ENCODE assay signal across 15 cellular contexts in genomic region chr6:51019785-51020184, GRCh38.
DNase-seq lines count a peak whose midpoint lies in the region; ATAC-seq, FAIRE-seq and TF ChIP-seq lines count a peak whose summit lies in the region.
"Had no signal": no experiment of that assay in that cellular context is flagged by ENCODE, and none has a peak within 500 bp of the region (broad histone marks: within the 10 kb centered on the region; RNA-seq: fewer than 3 reads in every experiment).

No MANE protein-coding gene starts in this region.

- H3K9me3 Mint-ChIP-seq in natural killer cell, result peaks cover 2 to 3% of the 10 kb centered on the region in 2 donors

- no peak overlapping the region for H3K9ac ChIP-seq in K562 (ENCODE audit: insufficient read depth in 1 of 2, low read depth in 2 of 2, low read length in 2 of 2)

- 0 out of 2 replicates have a peak overlapping the region, but pooled peaks have one; percentile 5 for H3K4me2 ChIP-seq in K562 (ENCODE audit: insufficient read depth, low read length)

- WGBS in K562 (ENCODE audit: insufficient coverage, low coverage, missing lambda C conversion rate), result 58% methylated on average over 5 of the region's 5 CpGs
- WGBS in sigmoid colon, 2 donors, result 64 to 74% methylated on average over 5 of the region's 5 CpGs

- no peaks in the 10 kb centered on the region for H3K9me1 ChIP-seq in K562 (ENCODE audit: control insufficient read depth, insufficient read depth, low read length)

- in situ Hi-C loops in K562 (cut with MboI), result no loop called here

- no peak for TF ChIP-seq CTCF in K562 (IDR thresholded peaks at IDR 0.05 in 2 of 3, conservative IDR thresholded peaks at IDR 0.05 in 1 of 3; ENCODE audit: insufficient read depth in 2 of 3, low read depth in 1 of 3, low read length in 3 of 3)
- no peak for TF ChIP-seq CTCF in natural killer cell (IDR thresholded peaks at IDR 0.05)
- TF ChIP-seq CTCF in sigmoid colon (IDR thresholded peaks at IDR 0.05), result no peak

- POLR2A ChIA-PET in K562 (lab: Yijun Ruan, JAX), result interaction anchor here (2.0 kb wide), 1 partner anchor 8 kb away, joined by 5 read pairs; no protein-coding TSS in a partner anchor

- H3K27ac Mint-ChIP-seq in natural killer cell, result no peak overlapping the region
- H3K27ac Mint-ChIP-seq: CD8-positive, alpha-beta T cell; T-helper 17 cell had no signal

- peak overlapping the region; percentile 48 for H2AFZ ChIP-seq in K562 (ENCODE audit: low read depth, low read length)

- FAIRE-seq in K562 (lab: Jason Lieb, UNC), result no peak
- FAIRE-seq: TTC549 had no signal

- no peak for TF ChIP-seq RAD21 in K562 (CRISPR knock-in tag; conservative IDR thresholded peaks at IDR 0.05 in 1 of 2, IDR thresholded peaks at IDR 0.05 in 1 of 2)

- DNase-seq in DMS53 treated with DMSO at 0.1 percent for 48 hours (lab: John Stamatoyannopoulos, UW; ENCODE audit: unreplicated experiment) (peak; percentile 77), NCI-H1105 (lab: John Stamatoyannopoulos, UW) (peak; percentile 46), NCI-H345 (lab: John Stamatoyannopoulos, UW) (peak; percentile 67), K562 (ENCODE audit: extremely low read depth in 1 of 4, low spot score in 3 of 4) (no peak), natural killer cell (no peak), sigmoid colon (no peak)
- DNase-seq: CD8-positive, alpha-beta T cell; EL; NCI-H1092 treated with DMSO at 0.1 percent for 48 hours; NCI-H82; SIG-M5; T-helper 17 cell had no signal

- no peaks in the 10 kb centered on the region for H4K20me1 ChIP-seq in K562 (replicated peaks; ENCODE audit: control insufficient read depth, insufficient read depth, low read length)

- intact Hi-C loops in K562 (cut with micrococcal nuclease), result no loop called here
- intact Hi-C loops in natural killer cell (cut with micrococcal nuclease), result no loop called here
- intact Hi-C loops in sigmoid colon (cut with DNase I), result no loop called here

- CTCF ChIA-PET in K562 (lab: Yijun Ruan, JAX; ENCODE audit: low intra/inter-chr PET ratio), result no interaction called here

- no peaks in the 10 kb centered on the region for H3K79me2 ChIP-seq in K562 (ENCODE audit: control insufficient read depth, insufficient read depth, low read length)

- ATAC-seq in K562, result peak; percentile 53; the same call in 2 of the 3 replicates
- no peak for ATAC-seq in GM19463 (IDR thresholded peaks at IDR 0.05; ENCODE audit: unreplicated experiment)
- no peak for ATAC-seq in natural killer cell
- ATAC-seq: CD8-positive, alpha-beta T cell; T-helper 17 cell had no signal

- TF ChIP-seq POLR2A in K562 (conservative IDR thresholded peaks at IDR 0.05) (no peak), sigmoid colon (IDR thresholded peaks at IDR 0.05) (no peak)

- H3K4me3 Mint-ChIP-seq in natural killer cell, result no peak overlapping the region
- H3K4me3 Mint-ChIP-seq: CD8-positive, alpha-beta T cell; T-helper 17 cell had no signal

- H3K4me1 ChIP-seq in K562 (replicated peaks in 1 of 2; ENCODE audit: control insufficient read depth in 2 of 2, insufficient read depth in 2 of 2, low read length in 2 of 2) (peaks cover 0 to 7% of the 10 kb centered on the region in 2 experiments; a peak in 3 of 5 replicates), sigmoid colon (no peaks in the 10 kb centered on the region)

- H3K9me3 ChIP-seq in K562 (replicated peaks; ENCODE audit: control insufficient read depth, insufficient read depth, low read depth, low read length), result no peaks in the 10 kb centered on the region
- no peaks in the 10 kb centered on the region for H3K9me3 ChIP-seq in sigmoid colon

- H3K4me1 Mint-ChIP-seq in natural killer cell, result no peaks in the 10 kb centered on the region
- H3K4me1 Mint-ChIP-seq: T-helper 17 cell had no signal

- H3K4me3 ChIP-seq in K562 (no peak overlapping the region), sigmoid colon (no peak overlapping the region)

- H3K27me3 Mint-ChIP-seq in natural killer cell (ENCODE audit: low read depth in 2 of 2), result no peaks in the 10 kb centered on the region
- H3K27me3 Mint-ChIP-seq: T-helper 17 cell had no signal

- H3K36me3 ChIP-seq in K562 (ENCODE audit: control insufficient read depth, insufficient read depth, low read length) (no peaks in the 10 kb centered on the region), sigmoid colon (no peaks in the 10 kb centered on the region)

- H3K36me3 Mint-ChIP-seq in natural killer cell, result no peaks in the 10 kb centered on the region
- H3K36me3 Mint-ChIP-seq: CD8-positive, alpha-beta T cell had no signal

- no peak for TF ChIP-seq EP300 in K562 (IDR thresholded peaks at IDR 0.05; ENCODE audit: low read length)
- TF ChIP-seq EP300 in sigmoid colon (IDR thresholded peaks at IDR 0.05), result no peak

- no TSS peak for BruUV-seq in K562 (replicated peaks; lab: Mats Ljungman, UMichigan)

- H3K27me3 ChIP-seq in K562 (ENCODE audit: control insufficient read depth in 2 of 2, insufficient read depth in 2 of 2, low read length in 2 of 2), result no peaks in the 10 kb centered on the region
- H3K27me3 ChIP-seq in sigmoid colon, result no peaks in the 10 kb centered on the region

- H3K27ac ChIP-seq in K562 (ENCODE audit: extremely low read depth, low read depth, low read length) (no peak overlapping the region), sigmoid colon (no peak overlapping the region)
- H3K27ac ChIP-seq: HL-60 had no signal

TF ChIP-seq in K562, 482 proteins besides CTCF, POLR2A, EP300 and RAD21:
- TF ChIP-seq SAFB (IDR thresholded peaks at IDR 0.05; ENCODE audit: borderline replicate concordance, low read depth, low read length) (no peak), IFI16 (CRISPR knock-in tag; IDR thresholded peaks at IDR 0.05) (no peak), MTA1 (IDR thresholded peaks at IDR 0.05; ENCODE audit: borderline replicate concordance) (no peak), PRDM10 (IDR thresholded peaks at IDR 0.05; ENCODE audit: partially characterized antibody) (no peak), MLLT1 (IDR thresholded peaks at IDR 0.05) (no peak)

Comparison
In these comparisons a context has a peak if more than half of its experiments do, and no peak if none do; other contexts are left out.
1. DNase-seq: peak in DMS53 treated with DMSO at 0.1 percent for 48 hours (single experiment), NCI-H1105 (single experiment) and NCI-H345 (single experiment); none in K562 (0 of 4), natural killer cell (single experiment) and sigmoid colon (single experiment).